18 cellular contexts compared by ENCODE assay signal in the genomic region with DNA sequence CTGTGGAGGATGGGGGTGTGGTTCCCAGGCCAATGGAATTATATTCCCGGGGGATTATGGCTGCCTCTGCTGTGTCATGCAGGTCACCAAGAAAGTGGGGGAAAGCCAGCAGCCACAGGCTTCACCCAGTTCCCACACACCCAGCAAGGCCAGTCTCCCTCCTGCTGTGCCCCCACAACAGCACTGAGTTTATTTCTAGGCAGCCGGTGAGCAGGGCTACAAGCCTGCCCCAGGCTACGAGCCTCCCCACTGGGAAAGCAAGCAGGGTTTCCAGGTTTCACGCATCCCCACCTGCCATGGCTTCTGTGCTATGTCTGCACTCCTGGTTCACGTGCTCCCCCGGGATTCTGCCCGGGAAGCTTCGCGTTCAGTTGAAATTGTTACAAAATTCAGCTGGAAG.
DNase-seq lines count a peak whose midpoint lies in the region; ATAC-seq lines count a peak whose summit lies in the region.
"Had no signal": no experiment of that assay in that cellular context is flagged by ENCODE, and none has a peak within 500 bp of the region (broad histone marks: within the 10 kb centered on the region; RNA-seq: fewer than 3 reads in every experiment).

No MANE protein-coding gene starts in this region.

- H3K4me1 ChIP-seq in SJCRH30, result no peaks in the 10 kb centered on the region

- H3K27ac ChIP-seq in SJCRH30, result no peak overlapping the region
- H3K27ac ChIP-seq: BLaER1 treated with 17β-estradiol and CSF1 and Interleukin-3, amounts not matched to agents 10 nM and 100 nM; SK-N-MC had no signal

- H3K9me3 ChIP-seq in SJCRH30 (replicated peaks), result no peaks in the 10 kb centered on the region

- H3K27me3 ChIP-seq in SJCRH30, result no peaks in the 10 kb centered on the region

- H3K36me3 ChIP-seq in SJCRH30, result no peaks in the 10 kb centered on the region
- H3K36me3 ChIP-seq: BLaER1 treated with 17β-estradiol and CSF1 and Interleukin-3, amounts not matched to agents 10 nM and 100 nM had no signal

- DNase-seq in NCI-H1417 (lab: John Stamatoyannopoulos, UW), result peak in 2 of 3 experiments; percentile 86 to 94
- DNase-seq in NCI-H1417 treated with DMSO at 0.1 percent for 48 hours (lab: John Stamatoyannopoulos, UW), result no peak
- DNase-seq in ELF-1 (ENCODE audit: low read depth, low spot score), result peak; percentile 49
- peak; percentile 90 for DNase-seq in NCI-H345 (lab: John Stamatoyannopoulos, UW)
- DNase-seq in mesenteric fat pad (ENCODE audit: low spot score), result peak; percentile 68
- DNase-seq in stimulated activated CD4-positive, alpha-beta T cell treated with anti-CD3 and anti-CD28 coated beads, Interleukin-2, amount 100 ng/mL, for 48 hours, result no peak
- DNase-seq in SJCRH30, result no peak
- DNase-seq: 8988T, DND-41, GF-D8, GOT3, HFFc6, NCI-H2029, NCI-H446 treated with DMSO at 0.1 percent for 48 hours, NCI-H774 had no signal

- no peak for ATAC-seq in GM18502 (IDR thresholded peaks at IDR 0.05; ENCODE audit: poor library complexity, unreplicated experiment)

- H3K4me3 ChIP-seq in SJCRH30, result no peak overlapping the region
- H3K4me3 ChIP-seq: BLaER1 treated with 17β-estradiol and CSF1 and Interleukin-3, amounts not matched to agents 10 nM and 100 nM; SK-N-MC had no signal

Comparison
In these comparisons a context has a peak if more than half of its experiments do, and no peak if none do; other contexts are left out.
1. DNase-seq: peak in NCI-H1417 (2 of 3), ELF-1 (single experiment), NCI-H345 (single experiment) and mesenteric fat pad (single experiment); none in NCI-H1417 treated with DMSO at 0.1 percent for 48 hours (single experiment), stimulated activated CD4-positive, alpha-beta T cell treated with anti-CD3 and anti-CD28 coated beads, Interleukin-2, amount 100 ng/mL, for 48 hours (0 of 2) and SJCRH30 (0 of 2).